16 cellular contexts compared by ENCODE assay signal in the genomic region with DNA sequence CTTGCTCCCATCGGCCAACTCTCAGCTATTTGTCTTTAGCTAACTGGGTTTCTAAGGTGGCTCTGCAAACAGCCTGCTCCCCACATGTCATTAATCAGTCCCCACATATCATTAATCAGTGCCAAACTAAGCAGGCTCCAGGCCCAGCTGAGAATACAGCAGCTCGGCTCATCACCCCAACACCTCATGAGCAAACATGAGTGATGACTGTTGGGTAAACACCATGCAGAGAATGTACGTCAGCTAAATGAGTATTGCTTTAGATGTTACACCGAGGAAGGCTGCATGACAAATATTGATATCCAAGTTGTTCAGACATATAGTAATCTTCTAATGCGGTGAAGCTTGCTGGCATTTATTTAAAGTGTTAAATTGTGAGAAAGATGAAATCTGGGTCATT.
"Had no signal": no experiment of that assay in that cellular context is flagged by ENCODE, and none has a peak within 500 bp of the region (broad histone marks: within the 10 kb centered on the region; RNA-seq: fewer than 3 reads in every experiment).

No MANE protein-coding gene starts in this region.

- DNase-seq: activated B cell treated with CpG ODN at 0.5 μM for 24 hours; activated CD4-positive, alpha-beta T cell treated with anti-CD3 and anti-CD28 coated beads, Interleukin-2, amount 10 ng/mL, durations not matched to agents 7 days and 5 days; activated CD8-positive, alpha-beta memory T cell treated with anti-CD3 and anti-CD28 coated beads for 24 hours; activated effector memory CD4-positive, alpha-beta T cell treated with Interleukin-2 at 50 U/mL for 16 hours; amygdala; esophagus squamous epithelium; foreskin fibroblast; mesenchymal stem cell; nephron progenitor cell; sigmoid colon; stimulated activated CD4-positive, alpha-beta T cell treated with anti-CD3 and anti-CD28 coated beads, Interleukin-12 subunit alpha, Interleukin-12 subunit beta, amount 100 ng/mL, for 4 hours; stimulated activated naive CD4-positive, alpha-beta T cell; upper lobe of left lung had no signal

- H3K9me3 Mint-ChIP-seq: activated B cell treated with CpG ODN at 0.5 μM for 24 hours; nephron progenitor cell; T-helper 1 cell treated with Interleukin-12 subunit alpha and Interleukin-12 subunit beta and Interleukin-4 antibody, amounts not matched to agents 30 μg/mL and 1 μg/mL, for 36 hours had no signal

- ATAC-seq: left lobe of liver had no signal

- H3K4me3 ChIP-seq: esophagus squamous epithelium, sigmoid colon, upper lobe of left lung had no signal

- H3K4me3 Mint-ChIP-seq: activated B cell treated with CpG ODN at 0.5 μM for 24 hours; activated CD4-positive, alpha-beta T cell treated with anti-CD3 and anti-CD28 coated beads, Interleukin-2, amount 10 ng/mL, durations not matched to agents 7 days and 5 days; activated naive CD8-positive, alpha-beta T cell; nephron progenitor cell; T-helper 1 cell treated with Interleukin-12 subunit alpha and Interleukin-12 subunit beta and Interleukin-4 antibody, amounts not matched to agents 30 μg/mL and 1 μg/mL, for 36 hours had no signal

- H3K27me3 Mint-ChIP-seq: activated B cell treated with CpG ODN at 0.5 μM for 24 hours; activated CD4-positive, alpha-beta T cell treated with anti-CD3 and anti-CD28 coated beads, Interleukin-2, amount 10 ng/mL, durations not matched to agents 7 days and 5 days; activated naive CD8-positive, alpha-beta T cell had no signal

- H3K27ac Mint-ChIP-seq: activated B cell treated with CpG ODN at 0.5 μM for 24 hours; activated CD4-positive, alpha-beta T cell treated with anti-CD3 and anti-CD28 coated beads, Interleukin-2, amount 10 ng/mL, durations not matched to agents 7 days and 5 days; activated naive CD8-positive, alpha-beta T cell; nephron progenitor cell; T-helper 1 cell treated with Interleukin-12 subunit alpha and Interleukin-12 subunit beta and Interleukin-4 antibody, amounts not matched to agents 30 μg/mL and 1 μg/mL, for 36 hours had no signal

- H3K4me1 Mint-ChIP-seq: activated B cell treated with CpG ODN at 0.5 μM for 24 hours; activated CD4-positive, alpha-beta T cell treated with anti-CD3 and anti-CD28 coated beads, Interleukin-2, amount 10 ng/mL, durations not matched to agents 7 days and 5 days had no signal
